30 cellular contexts compared by ENCODE assay signal in the genomic region with DNA sequence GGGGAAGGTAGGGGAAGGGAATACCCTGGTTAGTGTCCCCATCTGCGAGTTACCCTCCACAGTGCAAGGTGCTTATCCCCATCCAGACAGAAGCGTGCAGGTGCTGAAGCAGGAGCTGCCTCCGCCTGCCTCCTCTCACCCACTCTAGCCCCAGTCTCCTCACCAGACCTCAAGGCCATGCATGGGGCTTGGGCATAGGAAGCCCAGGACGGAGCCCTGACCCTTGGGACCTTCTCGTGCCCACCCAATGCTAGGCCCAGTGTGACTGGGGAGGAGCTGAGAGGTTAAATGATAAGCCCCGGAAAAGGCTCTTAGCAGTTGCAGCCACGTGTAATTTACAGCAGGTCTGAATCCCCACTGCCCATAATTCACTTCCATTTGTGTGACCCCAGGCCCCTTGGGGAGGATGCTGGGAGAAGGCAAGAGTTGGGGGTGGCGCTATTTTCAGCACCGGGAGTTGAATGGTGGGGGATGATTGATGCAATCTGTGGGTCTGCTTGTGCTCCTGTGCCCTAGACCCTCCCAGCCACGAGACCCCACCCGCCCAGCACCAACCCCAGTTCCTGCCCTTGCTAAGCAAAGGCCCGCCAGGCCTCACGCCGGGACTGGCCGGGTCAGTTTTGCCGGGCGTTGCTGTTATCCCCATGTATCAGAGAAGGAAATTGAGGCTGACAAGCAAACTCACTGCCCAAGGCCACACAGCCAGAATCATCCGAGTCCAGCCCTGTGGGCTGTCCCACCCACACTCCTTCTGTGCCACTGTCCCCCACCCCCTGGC. TPM values are rescaled to one million over a fixed set of nuclear protein-coding genes. Genes with fewer than 3 reads are reported as not detected.
DNase-seq lines count a peak whose midpoint lies in the region; ATAC-seq, FAIRE-seq and TF ChIP-seq lines count a peak whose summit lies in the region.
"Had no signal": no experiment of that assay in that cellular context is flagged by ENCODE, and none has a peak within 500 bp of the region (broad histone marks: within the 10 kb centered on the region; RNA-seq: fewer than 3 reads in every experiment).

No MANE protein-coding gene starts in this region.

- H3K4me2 ChIP-seq in endothelial cell of umbilical vein (ENCODE audit: insufficient read depth, low read length), result no peak overlapping the region
- H3K4me2 ChIP-seq: KMS-11 had no signal

- BruUV-seq in endothelial cell of umbilical vein (replicated peaks; lab: Mats Ljungman, UMichigan), result no TSS peak

- peak overlapping the region; percentile 96 for H3K27ac ChIP-seq in endothelial cell of umbilical vein (ENCODE audit: insufficient read depth, low read depth, low read length)
- H3K27ac ChIP-seq in upper lobe of left lung, result peak overlapping the region; percentile 26 to 99 (median 94)
- H3K27ac ChIP-seq: KMS-11, thoracic aorta had no signal

- no peaks in the 10 kb centered on the region for H3K9me3 Mint-ChIP-seq in nephron
- H3K9me3 Mint-ChIP-seq: activated CD4-positive, alpha-beta T cell treated with anti-CD3 and anti-CD28 coated beads, Interleukin-2, amount 10 ng/mL, durations not matched to agents 24 days and 14 days; activated naive CD4-positive, alpha-beta T cell treated with anti-CD3 and anti-CD28 coated beads, Interleukin-2, amount 10 ng/mL, durations not matched to agents 7 days and 5 days had no signal

- no peaks in the 10 kb centered on the region for H3K9me1 ChIP-seq in endothelial cell of umbilical vein (replicated peaks; ENCODE audit: control insufficient read depth, extremely low read depth, insufficient read depth, low read length)

- no peaks in the 10 kb centered on the region for H3K27me3 ChIP-seq in endothelial cell of umbilical vein (ENCODE audit: control insufficient read depth in 2 of 2, insufficient read depth in 2 of 2, low read length in 2 of 2)
- no peaks in the 10 kb centered on the region for H3K27me3 ChIP-seq in upper lobe of left lung
- H3K27me3 ChIP-seq: esophagus muscularis mucosa had no signal

- POLR2A ChIA-PET in endothelial cell of umbilical vein (lab: Charles Lee), result no interaction called here

- no peaks in the 10 kb centered on the region for H4K20me1 ChIP-seq in endothelial cell of umbilical vein (replicated peaks; ENCODE audit: control insufficient read depth, extremely low read depth, insufficient read depth, low read length)

- no peaks in the 10 kb centered on the region for H3K36me3 ChIP-seq in endothelial cell of umbilical vein (ENCODE audit: control insufficient read depth in 2 of 2, extremely low read depth in 1 of 2, insufficient read depth in 2 of 2, low read length in 2 of 2)
- H3K36me3 ChIP-seq in upper lobe of left lung, result no peaks in the 10 kb centered on the region
- H3K36me3 ChIP-seq: esophagus muscularis mucosa, thoracic aorta had no signal

- intact Hi-C loops in cardiac septum (cut with DNase I), result no loop called here
- intact Hi-C loops in Right ventricle myocardium superior (cut with DNase I), result no loop called here
- intact Hi-C loops in endothelial cell of umbilical vein (cut with micrococcal nuclease), result loop anchor here (10.0 kb wide), 2 partner anchors 236 to 474 kb away; no protein-coding TSS in a partner anchor

- peak overlapping the region in 2 of 3 experiments; percentile 68 to 73 for H3K27ac Mint-ChIP-seq in nephron
- H3K27ac Mint-ChIP-seq: activated CD4-positive, alpha-beta T cell treated with anti-CD3 and anti-CD28 coated beads, Interleukin-2, amount 10 ng/mL, durations not matched to agents 24 days and 14 days; activated CD8-positive, alpha-beta memory T cell treated with anti-CD3 and anti-CD28 coated beads, Interleukin-2, amount 10 ng/mL, durations not matched to agents 7 days and 5 days; activated naive CD4-positive, alpha-beta T cell treated with anti-CD3 and anti-CD28 coated beads, Interleukin-2, amount 10 ng/mL, durations not matched to agents 7 days and 5 days; B cell had no signal

- DNase-seq in cardiac septum (ENCODE audit: low spot score), result peak; percentile 62
- DNase-seq in Right ventricle myocardium superior, result no peak
- DNase-seq in endothelial cell of umbilical vein (ENCODE audit: low read depth, low spot score), result no peak
- DNase-seq in upper lobe of left lung, result no peak
- no peak for DNase-seq in NCI-H187 (lab: John Stamatoyannopoulos, UW)
- DNase-seq in activated CD4-positive, CD25-positive, alpha-beta regulatory T cell (lab: John Stamatoyannopoulos, UW), result no peak
- DNase-seq: activated CD4-positive, alpha-beta T cell treated with anti-CD3 and anti-CD28 coated beads, Interleukin-2, amount 10 ng/mL, durations not matched to agents 24 days and 14 days; activated CD8-positive, alpha-beta memory T cell treated with anti-CD3 and anti-CD28 coated beads, Interleukin-2, amount 10 ng/mL, durations not matched to agents 7 days and 5 days; activated naive CD4-positive, alpha-beta T cell treated with anti-CD3 and anti-CD28 coated beads, Interleukin-2, amount 10 ng/mL, durations not matched to agents 7 days and 5 days; amniotic stem cell; DMS53; foreskin melanocyte; GDM1; hippocampal formation; mammary epithelial cell; NCI-H1436; NCI-H2107; NCI-H510A; stimulated activated CD4-positive, alpha-beta T cell treated with anti-CD3 and anti-CD28 coated beads, Interleukin-15, amount 100 ng/mL, for 24 hours; stimulated activated naive CD8-positive, alpha-beta T cell treated with anti-CD3 and anti-CD28 coated beads, Interleukin-15, Interleukin-2, amounts not matched to agents 100 U/mL and 50 U/mL, for 24 hours had no signal

- CTCF ChIA-PET in endothelial cell of umbilical vein (lab: Charles Lee), result interaction anchor here (0.9 to 2.4 kb wide), 6 partner anchors 8 to 237 kb away, joined by 3 to 11 read pairs (median 3); no protein-coding TSS in a partner anchor

- dilution Hi-C loops in endothelial cell of umbilical vein (cut with MboI; ENCODE audit: extremely low pct_ligation_motif_present, low sequenced_read_pairs), result no loop called here

- no peak overlapping the region for H2AFZ ChIP-seq in endothelial cell of umbilical vein (ENCODE audit: low read depth, low read length)

- H3K4me1 Mint-ChIP-seq in nephron, result peaks cover 23% of the 10 kb centered on the region

- WGBS in upper lobe of left lung, 2 donors, result 74 to 84% methylated on average over 11 to 18 of the region's 18 CpGs

- FAIRE-seq in endothelial cell of umbilical vein (lab: Jason Lieb, UNC), result no peak
- FAIRE-seq: A204.1, colon, H54, HTR-8/SVneo had no signal

- H3K27me3 Mint-ChIP-seq in nephron (ENCODE audit: low read depth), result peaks cover 17% of the 10 kb centered on the region

- no peak overlapping the region for H3K4me3 ChIP-seq in endothelial cell of umbilical vein (replicated peaks in 1 of 3; ENCODE audit: insufficient read depth in 1 of 3, low read depth in 1 of 3, low read length in 3 of 3)
- no peak overlapping the region for H3K4me3 ChIP-seq in upper lobe of left lung
- H3K4me3 ChIP-seq: esophagus muscularis mucosa, thoracic aorta had no signal

- no peaks in the 10 kb centered on the region for H3K36me3 Mint-ChIP-seq in nephron (ENCODE audit: low read depth)
- H3K36me3 Mint-ChIP-seq: activated CD8-positive, alpha-beta memory T cell treated with anti-CD3 and anti-CD28 coated beads, Interleukin-2, amount 10 ng/mL, durations not matched to agents 7 days and 5 days; activated naive CD4-positive, alpha-beta T cell treated with anti-CD3 and anti-CD28 coated beads, Interleukin-2, amount 10 ng/mL, durations not matched to agents 7 days and 5 days had no signal

- H3K9me3 ChIP-seq in endothelial cell of umbilical vein (replicated peaks; ENCODE audit: control insufficient read depth, insufficient read depth, low read length) (no peaks in the 10 kb centered on the region), upper lobe of left lung (no peaks in the 10 kb centered on the region)
- H3K9me3 ChIP-seq: esophagus muscularis mucosa, thoracic aorta had no signal

- no peak for TF ChIP-seq POLR2A in endothelial cell of umbilical vein (IDR thresholded peaks at IDR 0.05; ENCODE audit: low read depth, low read length)
- no peak for TF ChIP-seq POLR2A in upper lobe of left lung (IDR thresholded peaks at IDR 0.05)

- no peak overlapping the region for H3K9ac ChIP-seq in endothelial cell of umbilical vein (replicated peaks; ENCODE audit: extremely low read depth, insufficient read depth, low read length)
- H3K9ac ChIP-seq: KMS-11 had no signal

- ATAC-seq in Right ventricle myocardium superior (ENCODE audit: poor library complexity) (no peak), upper lobe of left lung (ENCODE audit: low FRiP score in 2 of 2) (no peak), HG02981 (IDR thresholded peaks at IDR 0.05; ENCODE audit: unreplicated experiment) (no peak)
- ATAC-seq: activated CD8-positive, alpha-beta memory T cell treated with anti-CD3 and anti-CD28 coated beads, Interleukin-2, amount 10 ng/mL, durations not matched to agents 7 days and 5 days; stimulated activated naive CD8-positive, alpha-beta T cell treated with anti-CD3 and anti-CD28 coated beads, Interleukin-15, Interleukin-2, amounts not matched to agents 100 U/mL and 50 U/mL, for 24 hours had no signal

- H3K79me2 ChIP-seq in endothelial cell of umbilical vein (ENCODE audit: control insufficient read depth, insufficient read depth, low read length), result no peaks in the 10 kb centered on the region

- no peak for TF ChIP-seq EP300 in upper lobe of left lung (IDR thresholded peaks at IDR 0.05)

- H3K4me1 ChIP-seq in endothelial cell of umbilical vein (ENCODE audit: control insufficient read depth, extremely low read depth, insufficient read depth, low read length) (peaks cover 74% of the 10 kb centered on the region), upper lobe of left lung (peaks cover 76 to 98% (median 91%) of the 10 kb centered on the region in 4 donors)

- H3K4me3 Mint-ChIP-seq in nephron, result no peak overlapping the region
- H3K4me3 Mint-ChIP-seq: activated CD4-positive, alpha-beta T cell treated with anti-CD3 and anti-CD28 coated beads, Interleukin-2, amount 10 ng/mL, durations not matched to agents 24 days and 14 days; activated CD8-positive, alpha-beta memory T cell treated with anti-CD3 and anti-CD28 coated beads, Interleukin-2, amount 10 ng/mL, durations not matched to agents 7 days and 5 days; activated naive CD4-positive, alpha-beta T cell treated with anti-CD3 and anti-CD28 coated beads, Interleukin-2, amount 10 ng/mL, durations not matched to agents 7 days and 5 days; B cell had no signal

- TF ChIP-seq CTCF in endothelial cell of umbilical vein (IDR thresholded peaks at IDR 0.05; ENCODE audit: extremely low read depth in 1 of 2, insufficient read depth in 1 of 2, low read depth in 1 of 2, low read length in 2 of 2) (no peak), nephron (IDR thresholded peaks at IDR 0.05; ENCODE audit: unreplicated experiment in 3 of 3) (no peak), upper lobe of left lung (IDR thresholded peaks at IDR 0.05) (no peak)

RNA-seq across cellular contexts. Expression of gene PLXND1, which starts 14.5 kb away (rescaled TPM):
- total RNA-seq in cardiac septum, result 54.8 TPM
- total RNA-seq in Right ventricle myocardium superior, result 53.1 TPM
- total RNA-seq in endothelial cell of umbilical vein, result 834 and 860 TPM in 2 replicates
- polyA plus RNA-seq in endothelial cell of umbilical vein, result 300 and 332 TPM in 2 replicates
- polyA plus RNA-seq in endothelial cell of umbilical vein (2011; cell fraction: cytosol; rRNA removed), result 436 and 495 TPM in 2 replicates
- 1,145 and 1,490 TPM in 2 replicates for polyA plus RNA-seq in endothelial cell of umbilical vein (2011; cell fraction: nucleus; rRNA removed)
- 463 and 559 TPM in 2 replicates for polyA plus RNA-seq in endothelial cell of umbilical vein (2012)
- 583 and 647 TPM in 2 replicates for polyA minus RNA-seq in endothelial cell of umbilical vein
- polyA minus RNA-seq in endothelial cell of umbilical vein (2011; cell fraction: cytosol; rRNA and poly(A)+ RNA removed), result 21.9 TPM
- 454 and 479 TPM in 2 replicates for polyA minus RNA-seq in endothelial cell of umbilical vein (2011; cell fraction: nucleus; rRNA and poly(A)+ RNA removed)
- 100 to 1,000 TPM in 5 of 6 donors, 10 to 100 TPM in 1; 95.3 to 607 (median 227) TPM for total RNA-seq in upper lobe of left lung
